23 cellular contexts compared by ENCODE assay signal in genomic region chr12:42868291-42868690, GRCh38.
"Had no signal": no experiment of that assay in that cellular context is flagged by ENCODE, and none has a peak within 500 bp of the region (broad histone marks: within the 10 kb centered on the region; RNA-seq: fewer than 3 reads in every experiment).

No MANE protein-coding gene starts in this region.

- H3K36me3 Mint-ChIP-seq: activated naive CD4-positive, alpha-beta T cell treated with anti-CD3 and anti-CD28 coated beads, Interleukin-2, amount 50 U/mL, for 24 hours; mesothelial cell of epicardium had no signal

- H3K27ac Mint-ChIP-seq: activated naive CD4-positive, alpha-beta T cell treated with anti-CD3 and anti-CD28 coated beads, Interleukin-2, amount 50 U/mL, for 24 hours; activated T-cell treated with anti-CD3 and anti-CD28 coated beads, Interleukin-2, amount 50 U/mL, for 72 hours; mesothelial cell of epicardium; nephron had no signal

- DNase-seq: activated CD4-positive, alpha-beta T cell treated with anti-CD3 and anti-CD28 coated beads for 1 hour; activated CD4-positive, alpha-beta T cell treated with anti-CD3 and anti-CD28 coated beads, Interleukin-2, amount 50 U/mL, for 4 hours; activated gamma-delta T cell; activated T-cell treated with anti-CD3 and anti-CD28 coated beads, Interleukin-2, amount 50 U/mL, for 72 hours; dermis blood vessel endothelial cell; effector memory CD4-positive, alpha-beta T cell; foreskin fibroblast; kidney; sigmoid colon; stimulated activated CD4-positive, alpha-beta T cell treated with anti-CD3 and anti-CD28 coated beads, Interleukin-12 subunit alpha, Interleukin-12 subunit beta, amount 100 ng/mL, for 4 hours; stimulated activated CD4-positive, alpha-beta T cell treated with anti-CD3 and anti-CD28 coated beads, Interleukin-1b, Interleukin-23, amount 100 ng/mL, for 48 hours; stimulated activated CD8-positive, alpha-beta memory T cell treated with anti-CD3 and anti-CD28 coated beads, Interleukin-4, amount 100 ng/mL, for 48 hours; stimulated activated naive CD4-positive, alpha-beta T cell treated with Interleukin-2 at 50 U/mL for 16 hours; T-helper 2 cell; thyroid gland; WERI-Rb-1 had no signal

- H3K27me3 ChIP-seq: cardiac muscle cell, esophagus muscularis mucosa, sigmoid colon, thyroid gland had no signal

- H3K9me3 Mint-ChIP-seq: mesothelial cell of epicardium had no signal

- H3K4me3 ChIP-seq: cardiac muscle cell, esophagus muscularis mucosa, lung, sigmoid colon, thyroid gland had no signal

- H3K4me1 Mint-ChIP-seq: activated naive CD4-positive, alpha-beta T cell treated with anti-CD3 and anti-CD28 coated beads, Interleukin-2, amount 50 U/mL, for 24 hours; nephron had no signal

- FAIRE-seq: endothelial cell of umbilical vein, kidney had no signal

- H3K4me1 ChIP-seq: sigmoid colon, thyroid gland had no signal

- H3K4me3 Mint-ChIP-seq: activated naive CD4-positive, alpha-beta T cell treated with anti-CD3 and anti-CD28 coated beads, Interleukin-2, amount 50 U/mL, for 24 hours; activated T-cell treated with anti-CD3 and anti-CD28 coated beads, Interleukin-2, amount 50 U/mL, for 72 hours; mesothelial cell of epicardium; nephron had no signal

- H3K27ac ChIP-seq: cardiac muscle cell, esophagus muscularis mucosa, sigmoid colon, thyroid gland, WERI-Rb-1 had no signal

- H3K27me3 Mint-ChIP-seq: activated naive CD4-positive, alpha-beta T cell treated with anti-CD3 and anti-CD28 coated beads, Interleukin-2, amount 50 U/mL, for 24 hours had no signal

- H3K36me3 ChIP-seq: cardiac muscle cell, esophagus muscularis mucosa, sigmoid colon, thyroid gland, WERI-Rb-1 had no signal
